Comparison of ENCODE assay signal across 1 cellular context in the genomic region with DNA sequence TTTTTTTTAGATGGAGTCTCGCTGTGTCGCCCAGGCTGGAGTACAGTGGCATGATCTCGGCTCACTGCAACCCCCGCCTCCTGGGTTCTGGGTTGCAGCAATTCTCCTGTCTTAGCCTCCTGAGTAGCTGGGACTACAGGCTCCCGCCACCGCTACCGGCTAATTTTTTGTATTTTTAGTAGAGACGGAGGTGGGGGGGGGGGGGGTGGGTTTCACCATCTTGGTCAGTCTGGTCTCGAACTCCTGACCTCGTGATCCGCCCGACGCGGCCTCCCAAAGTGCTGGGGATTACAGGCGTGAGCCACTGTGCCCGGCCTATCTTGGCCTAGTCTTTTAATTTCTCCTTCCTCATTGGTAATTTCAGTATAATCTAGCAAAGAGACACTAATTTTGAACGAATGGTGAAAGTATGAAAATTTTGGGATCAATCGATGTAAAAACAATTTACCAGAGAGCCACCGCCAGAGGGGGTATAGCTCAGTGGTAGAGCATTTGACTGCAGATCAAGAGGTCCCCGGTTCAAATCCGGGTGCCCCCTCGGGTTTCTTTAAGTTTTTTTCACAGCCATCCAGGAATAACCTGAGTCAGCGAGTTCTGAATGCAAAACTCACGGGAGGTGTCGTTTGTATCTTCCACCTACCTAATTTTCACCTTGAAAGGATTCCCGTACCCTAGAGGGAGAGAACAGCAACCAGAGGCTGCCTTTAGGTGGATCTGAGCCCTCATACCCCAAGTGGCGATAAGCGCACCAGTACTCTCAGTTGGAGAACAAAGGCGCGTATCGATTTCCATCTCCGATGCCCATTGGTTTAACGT.
TF ChIP-seq lines count a peak whose summit lies in the region.

No MANE protein-coding gene starts in this region.

TF ChIP-seq in HepG2, 621 proteins besides CTCF, POLR2A, EP300 and RAD21 (continued from another document and continues in another):
- TF ChIP-seq, protein P1, sequence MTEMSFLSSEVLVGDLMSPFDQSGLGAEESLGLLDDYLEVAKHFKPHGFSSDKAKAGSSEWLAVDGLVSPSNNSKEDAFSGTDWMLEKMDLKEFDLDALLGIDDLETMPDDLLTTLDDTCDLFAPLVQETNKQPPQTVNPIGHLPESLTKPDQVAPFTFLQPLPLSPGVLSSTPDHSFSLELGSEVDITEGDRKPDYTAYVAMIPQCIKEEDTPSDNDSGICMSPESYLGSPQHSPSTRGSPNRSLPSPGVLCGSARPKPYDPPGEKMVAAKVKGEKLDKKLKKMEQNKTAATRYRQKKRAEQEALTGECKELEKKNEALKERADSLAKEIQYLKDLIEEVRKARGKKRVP (CRISPR knock-in tag; IDR thresholded peaks at IDR 0.05): no peak
- TF ChIP-seq ELF4 (CRISPR knock-in tag; IDR thresholded peaks at IDR 0.05; ENCODE audit: borderline replicate concordance) (no peak), ZNF331 (CRISPR knock-in tag; IDR thresholded peaks at IDR 0.05) (peak; percentile 41; the same call in 1 of the 2 replicates), CHD4 (IDR thresholded peaks at IDR 0.05; ENCODE audit: borderline replicate concordance, low read length) (peak; percentile 77; the same call in 1 of the 2 replicates), ZNF720 (CRISPR knock-in tag; IDR thresholded peaks at IDR 0.05) (no peak), KLF6 (CRISPR knock-in tag; IDR thresholded peaks at IDR 0.05) (no peak), ZSCAN31 (CRISPR knock-in tag; IDR thresholded peaks at IDR 0.05; ENCODE audit: low read depth) (no peak; the same call in 1 of the 2 replicates), FOSL1 (CRISPR knock-in tag; IDR thresholded peaks at IDR 0.05; ENCODE audit: borderline replicate concordance) (no peak), ZFP37 (CRISPR knock-in tag; IDR thresholded peaks at IDR 0.05; ENCODE audit: borderline replicate concordance) (no peak; the same call in 1 of the 2 replicates), ZNF225 (CRISPR knock-in tag; IDR thresholded peaks at IDR 0.05) (no peak), ZMYM4 (CRISPR knock-in tag; IDR thresholded peaks at IDR 0.05) (peak; percentile 54), ZSCAN30 (CRISPR knock-in tag; IDR thresholded peaks at IDR 0.05) (no peak), ZFP1 (CRISPR knock-in tag; IDR thresholded peaks at IDR 0.05) (peak; percentile 78), ZNF510 (CRISPR knock-in tag; IDR thresholded peaks at IDR 0.05; ENCODE audit: low read depth) (no peak), KMT2B (CRISPR knock-in tag; IDR thresholded peaks at IDR 0.05) (no peak), RFX1 (IDR thresholded peaks at IDR 0.05) (no peak), SP5 (CRISPR knock-in tag; IDR thresholded peaks at IDR 0.05; ENCODE audit: borderline replicate concordance, low read depth) (0 out of 2 replicates have a peak, but pooled peaks have one; percentile 22), ATF7 (IDR thresholded peaks at IDR 0.05) (no peak), ATF7 (CRISPR knock-in tag; IDR thresholded peaks at IDR 0.05) (no peak; the same call in 1 of the 2 replicates), RCOR2 (CRISPR knock-in tag; IDR thresholded peaks at IDR 0.05) (no peak), SOX5 (CRISPR knock-in tag; IDR thresholded peaks at IDR 0.05; ENCODE audit: borderline replicate concordance) (peak; percentile 61; the same call in 1 of the 2 replicates), NFATC3 (CRISPR knock-in tag; IDR thresholded peaks at IDR 0.05) (no peak), MAF1 (CRISPR knock-in tag; IDR thresholded peaks at IDR 0.05; ENCODE audit: borderline replicate concordance) (peak; percentile 95), HNF4G (IDR thresholded peaks at IDR 0.05; ENCODE audit: borderline replicate concordance, low read depth, low read length) (no peak), HNF4G (CRISPR knock-in tag; IDR thresholded peaks at IDR 0.05; ENCODE audit: borderline replicate concordance, low read depth) (no peak), ZNF124 (CRISPR knock-in tag; IDR thresholded peaks at IDR 0.05) (no peak), SKI (IDR thresholded peaks at IDR 0.05; ENCODE audit: partially characterized antibody) (no peak), ZNF138 (CRISPR knock-in tag; IDR thresholded peaks at IDR 0.05; ENCODE audit: low read depth) (no peak)
- TF ChIP-seq, protein P2, sequence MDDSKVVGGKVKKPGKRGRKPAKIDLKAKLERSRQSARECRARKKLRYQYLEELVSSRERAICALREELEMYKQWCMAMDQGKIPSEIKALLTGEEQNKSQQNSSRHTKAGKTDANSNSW (CRISPR knock-in tag; IDR thresholded peaks at IDR 0.05; ENCODE audit: borderline replicate concordance): no peak
- TF ChIP-seq, protein P3, sequence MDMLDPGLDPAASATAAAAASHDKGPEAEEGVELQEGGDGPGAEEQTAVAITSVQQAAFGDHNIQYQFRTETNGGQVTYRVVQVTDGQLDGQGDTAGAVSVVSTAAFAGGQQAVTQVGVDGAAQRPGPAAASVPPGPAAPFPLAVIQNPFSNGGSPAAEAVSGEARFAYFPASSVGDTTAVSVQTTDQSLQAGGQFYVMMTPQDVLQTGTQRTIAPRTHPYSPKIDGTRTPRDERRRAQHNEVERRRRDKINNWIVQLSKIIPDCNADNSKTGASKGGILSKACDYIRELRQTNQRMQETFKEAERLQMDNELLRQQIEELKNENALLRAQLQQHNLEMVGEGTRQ (IDR thresholded peaks at IDR 0.05; ENCODE audit: low read depth, low read length): no peak
- TF ChIP-seq, protein P3 (CRISPR knock-in tag; IDR thresholded peaks at IDR 0.05; ENCODE audit: borderline replicate concordance): no peak
- TF ChIP-seq, protein P4, sequence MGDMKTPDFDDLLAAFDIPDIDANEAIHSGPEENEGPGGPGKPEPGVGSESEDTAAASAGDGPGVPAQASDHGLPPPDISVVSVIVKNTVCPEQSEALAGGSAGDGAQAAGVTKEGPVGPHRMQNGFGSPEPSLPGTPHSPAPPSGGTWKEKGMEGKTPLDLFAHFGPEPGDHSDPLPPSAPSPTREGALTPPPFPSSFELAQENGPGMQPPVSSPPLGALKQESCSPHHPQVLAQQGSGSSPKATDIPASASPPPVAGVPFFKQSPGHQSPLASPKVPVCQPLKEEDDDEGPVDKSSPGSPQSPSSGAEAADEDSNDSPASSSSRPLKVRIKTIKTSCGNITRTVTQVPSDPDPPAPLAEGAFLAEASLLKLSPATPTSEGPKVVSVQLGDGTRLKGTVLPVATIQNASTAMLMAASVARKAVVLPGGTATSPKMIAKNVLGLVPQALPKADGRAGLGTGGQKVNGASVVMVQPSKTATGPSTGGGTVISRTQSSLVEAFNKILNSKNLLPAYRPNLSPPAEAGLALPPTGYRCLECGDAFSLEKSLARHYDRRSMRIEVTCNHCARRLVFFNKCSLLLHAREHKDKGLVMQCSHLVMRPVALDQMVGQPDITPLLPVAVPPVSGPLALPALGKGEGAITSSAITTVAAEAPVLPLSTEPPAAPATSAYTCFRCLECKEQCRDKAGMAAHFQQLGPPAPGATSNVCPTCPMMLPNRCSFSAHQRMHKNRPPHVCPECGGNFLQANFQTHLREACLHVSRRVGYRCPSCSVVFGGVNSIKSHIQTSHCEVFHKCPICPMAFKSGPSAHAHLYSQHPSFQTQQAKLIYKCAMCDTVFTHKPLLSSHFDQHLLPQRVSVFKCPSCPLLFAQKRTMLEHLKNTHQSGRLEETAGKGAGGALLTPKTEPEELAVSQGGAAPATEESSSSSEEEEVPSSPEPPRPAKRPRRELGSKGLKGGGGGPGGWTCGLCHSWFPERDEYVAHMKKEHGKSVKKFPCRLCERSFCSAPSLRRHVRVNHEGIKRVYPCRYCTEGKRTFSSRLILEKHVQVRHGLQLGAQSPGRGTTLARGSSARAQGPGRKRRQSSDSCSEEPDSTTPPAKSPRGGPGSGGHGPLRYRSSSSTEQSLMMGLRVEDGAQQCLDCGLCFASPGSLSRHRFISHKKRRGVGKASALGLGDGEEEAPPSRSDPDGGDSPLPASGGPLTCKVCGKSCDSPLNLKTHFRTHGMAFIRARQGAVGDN (CRISPR knock-in tag; IDR thresholded peaks at IDR 0.05): no peak
- TF ChIP-seq, protein P5, sequence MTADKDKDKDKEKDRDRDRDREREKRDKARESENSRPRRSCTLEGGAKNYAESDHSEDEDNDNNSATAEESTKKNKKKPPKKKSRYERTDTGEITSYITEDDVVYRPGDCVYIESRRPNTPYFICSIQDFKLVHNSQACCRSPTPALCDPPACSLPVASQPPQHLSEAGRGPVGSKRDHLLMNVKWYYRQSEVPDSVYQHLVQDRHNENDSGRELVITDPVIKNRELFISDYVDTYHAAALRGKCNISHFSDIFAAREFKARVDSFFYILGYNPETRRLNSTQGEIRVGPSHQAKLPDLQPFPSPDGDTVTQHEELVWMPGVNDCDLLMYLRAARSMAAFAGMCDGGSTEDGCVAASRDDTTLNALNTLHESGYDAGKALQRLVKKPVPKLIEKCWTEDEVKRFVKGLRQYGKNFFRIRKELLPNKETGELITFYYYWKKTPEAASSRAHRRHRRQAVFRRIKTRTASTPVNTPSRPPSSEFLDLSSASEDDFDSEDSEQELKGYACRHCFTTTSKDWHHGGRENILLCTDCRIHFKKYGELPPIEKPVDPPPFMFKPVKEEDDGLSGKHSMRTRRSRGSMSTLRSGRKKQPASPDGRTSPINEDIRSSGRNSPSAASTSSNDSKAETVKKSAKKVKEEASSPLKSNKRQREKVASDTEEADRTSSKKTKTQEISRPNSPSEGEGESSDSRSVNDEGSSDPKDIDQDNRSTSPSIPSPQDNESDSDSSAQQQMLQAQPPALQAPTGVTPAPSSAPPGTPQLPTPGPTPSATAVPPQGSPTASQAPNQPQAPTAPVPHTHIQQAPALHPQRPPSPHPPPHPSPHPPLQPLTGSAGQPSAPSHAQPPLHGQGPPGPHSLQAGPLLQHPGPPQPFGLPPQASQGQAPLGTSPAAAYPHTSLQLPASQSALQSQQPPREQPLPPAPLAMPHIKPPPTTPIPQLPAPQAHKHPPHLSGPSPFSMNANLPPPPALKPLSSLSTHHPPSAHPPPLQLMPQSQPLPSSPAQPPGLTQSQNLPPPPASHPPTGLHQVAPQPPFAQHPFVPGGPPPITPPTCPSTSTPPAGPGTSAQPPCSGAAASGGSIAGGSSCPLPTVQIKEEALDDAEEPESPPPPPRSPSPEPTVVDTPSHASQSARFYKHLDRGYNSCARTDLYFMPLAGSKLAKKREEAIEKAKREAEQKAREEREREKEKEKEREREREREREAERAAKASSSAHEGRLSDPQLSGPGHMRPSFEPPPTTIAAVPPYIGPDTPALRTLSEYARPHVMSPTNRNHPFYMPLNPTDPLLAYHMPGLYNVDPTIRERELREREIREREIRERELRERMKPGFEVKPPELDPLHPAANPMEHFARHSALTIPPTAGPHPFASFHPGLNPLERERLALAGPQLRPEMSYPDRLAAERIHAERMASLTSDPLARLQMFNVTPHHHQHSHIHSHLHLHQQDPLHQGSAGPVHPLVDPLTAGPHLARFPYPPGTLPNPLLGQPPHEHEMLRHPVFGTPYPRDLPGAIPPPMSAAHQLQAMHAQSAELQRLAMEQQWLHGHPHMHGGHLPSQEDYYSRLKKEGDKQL (CRISPR knock-in tag; IDR thresholded peaks at IDR 0.05; ENCODE audit: low read depth): no peak
- TF ChIP-seq, protein P6, sequence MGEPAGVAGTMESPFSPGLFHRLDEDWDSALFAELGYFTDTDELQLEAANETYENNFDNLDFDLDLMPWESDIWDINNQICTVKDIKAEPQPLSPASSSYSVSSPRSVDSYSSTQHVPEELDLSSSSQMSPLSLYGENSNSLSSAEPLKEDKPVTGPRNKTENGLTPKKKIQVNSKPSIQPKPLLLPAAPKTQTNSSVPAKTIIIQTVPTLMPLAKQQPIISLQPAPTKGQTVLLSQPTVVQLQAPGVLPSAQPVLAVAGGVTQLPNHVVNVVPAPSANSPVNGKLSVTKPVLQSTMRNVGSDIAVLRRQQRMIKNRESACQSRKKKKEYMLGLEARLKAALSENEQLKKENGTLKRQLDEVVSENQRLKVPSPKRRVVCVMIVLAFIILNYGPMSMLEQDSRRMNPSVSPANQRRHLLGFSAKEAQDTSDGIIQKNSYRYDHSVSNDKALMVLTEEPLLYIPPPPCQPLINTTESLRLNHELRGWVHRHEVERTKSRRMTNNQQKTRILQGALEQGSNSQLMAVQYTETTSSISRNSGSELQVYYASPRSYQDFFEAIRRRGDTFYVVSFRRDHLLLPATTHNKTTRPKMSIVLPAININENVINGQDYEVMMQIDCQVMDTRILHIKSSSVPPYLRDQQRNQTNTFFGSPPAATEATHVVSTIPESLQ (CRISPR knock-in tag; conservative IDR thresholded peaks at IDR 0.05): 0 out of 2 replicates have a peak, but pooled peaks have one; percentile 69
- TF ChIP-seq, protein P7, sequence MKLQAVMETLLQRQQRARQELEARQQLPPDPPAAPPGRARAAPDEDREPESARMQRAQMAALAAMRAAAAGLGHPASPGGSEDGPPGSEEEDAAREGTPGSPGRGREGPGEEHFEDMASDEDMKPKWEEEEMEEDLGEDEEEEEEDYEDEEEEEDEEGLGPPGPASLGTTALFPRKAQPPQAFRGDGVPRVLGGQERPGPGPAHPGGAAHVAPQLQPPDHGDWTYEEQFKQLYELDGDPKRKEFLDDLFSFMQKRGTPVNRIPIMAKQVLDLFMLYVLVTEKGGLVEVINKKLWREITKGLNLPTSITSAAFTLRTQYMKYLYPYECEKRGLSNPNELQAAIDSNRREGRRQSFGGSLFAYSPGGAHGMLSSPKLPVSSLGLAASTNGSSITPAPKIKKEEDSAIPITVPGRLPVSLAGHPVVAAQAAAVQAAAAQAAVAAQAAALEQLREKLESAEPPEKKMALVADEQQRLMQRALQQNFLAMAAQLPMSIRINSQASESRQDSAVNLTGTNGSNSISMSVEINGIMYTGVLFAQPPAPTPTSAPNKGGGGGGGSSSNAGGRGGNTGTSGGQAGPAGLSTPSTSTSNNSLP (IDR thresholded peaks at IDR 0.05; ENCODE audit: low read depth, low read length): peak; percentile 49; the same call in 1 of the 2 replicates
- TF ChIP-seq, protein P8, sequence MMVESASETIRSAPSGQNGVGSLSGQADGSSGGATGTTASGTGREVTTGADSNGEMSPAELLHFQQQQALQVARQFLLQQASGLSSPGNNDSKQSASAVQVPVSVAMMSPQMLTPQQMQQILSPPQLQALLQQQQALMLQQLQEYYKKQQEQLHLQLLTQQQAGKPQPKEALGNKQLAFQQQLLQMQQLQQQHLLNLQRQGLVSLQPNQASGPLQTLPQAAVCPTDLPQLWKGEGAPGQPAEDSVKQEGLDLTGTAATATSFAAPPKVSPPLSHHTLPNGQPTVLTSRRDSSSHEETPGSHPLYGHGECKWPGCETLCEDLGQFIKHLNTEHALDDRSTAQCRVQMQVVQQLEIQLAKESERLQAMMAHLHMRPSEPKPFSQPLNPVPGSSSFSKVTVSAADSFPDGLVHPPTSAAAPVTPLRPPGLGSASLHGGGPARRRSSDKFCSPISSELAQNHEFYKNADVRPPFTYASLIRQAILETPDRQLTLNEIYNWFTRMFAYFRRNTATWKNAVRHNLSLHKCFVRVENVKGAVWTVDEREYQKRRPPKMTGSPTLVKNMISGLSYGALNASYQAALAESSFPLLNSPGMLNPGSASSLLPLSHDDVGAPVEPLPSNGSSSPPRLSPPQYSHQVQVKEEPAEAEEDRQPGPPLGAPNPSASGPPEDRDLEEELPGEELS (CRISPR knock-in tag; IDR thresholded peaks at IDR 0.05): no peak; the same call in 1 of the 2 replicates
